15 cellular contexts compared by ENCODE assay signal in genomic region chr1:167105841-167106461, GRCh38. TPM values are rescaled to one million over a fixed set of nuclear protein-coding genes. Genes with fewer than 3 reads are reported as not detected.
DNase-seq lines count a peak whose midpoint lies in the region; ATAC-seq and TF ChIP-seq lines count a peak whose summit lies in the region.
"Had no signal": no experiment of that assay in that cellular context is flagged by ENCODE, and none has a peak within 500 bp of the region (broad histone marks: within the 10 kb centered on the region; RNA-seq: fewer than 3 reads in every experiment).

No MANE protein-coding gene starts in this region.

- H3K4me1 ChIP-seq in right atrium auricular region = peaks cover 0 to 17% of the 10 kb centered on the region in 2 donors
- H3K4me1 ChIP-seq: HAP-1 had no signal

- no peaks in the 10 kb centered on the region for H3K9me3 Mint-ChIP-seq in endothelial cell (ENCODE audit: unreplicated experiment)

- peak overlapping the region; percentile 39 to 70 for H3K27ac ChIP-seq in right atrium auricular region

- H3K27ac Mint-ChIP-seq in endothelial cell (ENCODE audit: unreplicated experiment) = peak overlapping the region; percentile 57

- ATAC-seq in Right ventricle myocardium inferior (no peak), HG03457 (IDR thresholded peaks at IDR 0.05; ENCODE audit: unreplicated experiment) (no peak), GM21423 (IDR thresholded peaks at IDR 0.05; ENCODE audit: unreplicated experiment) (no peak)

- no peaks in the 10 kb centered on the region for H3K27me3 ChIP-seq in right atrium auricular region

- H3K36me3 ChIP-seq in right atrium auricular region = peaks cover 11% of the 10 kb centered on the region
- H3K36me3 ChIP-seq: HAP-1 had no signal

- H3K27me3 Mint-ChIP-seq in endothelial cell (ENCODE audit: unreplicated experiment) = peaks cover 3% of the 10 kb centered on the region

- no peaks in the 10 kb centered on the region for H3K36me3 Mint-ChIP-seq in endothelial cell (ENCODE audit: low read depth, unreplicated experiment)

- TF ChIP-seq CTCF in right atrium auricular region (IDR thresholded peaks at IDR 0.05) = no peak
- TF ChIP-seq CTCF in endothelial cell (IDR thresholded peaks at IDR 0.05; ENCODE audit: unreplicated experiment) = no peak

- H3K9me3 ChIP-seq in right atrium auricular region = no peaks in the 10 kb centered on the region
- H3K9me3 ChIP-seq: HAP-1 had no signal

- peaks cover 40% of the 10 kb centered on the region for H3K4me1 Mint-ChIP-seq in endothelial cell (ENCODE audit: unreplicated experiment)

- no peak overlapping the region for H3K4me3 Mint-ChIP-seq in endothelial cell (ENCODE audit: unreplicated experiment)

- intact Hi-C loops in Right ventricle myocardium inferior (cut with DNase I) = no loop called here

- no peak for DNase-seq in right atrium auricular region (ENCODE audit: low spot score)
- DNase-seq in Right ventricle myocardium inferior (ENCODE audit: missing footprints) = no peak
- peak; percentile 34 for DNase-seq in NCI-H526 treated with DMSO at 0.1 percent for 48 hours (lab: John Stamatoyannopoulos, UW)
- no peak for DNase-seq in endothelial cell (ENCODE audit: low spot score)
- no peak for DNase-seq in 8988T
- no peak for DNase-seq in MV-4-11 (lab: John Stamatoyannopoulos, UW)
- DNase-seq: activated gamma-delta T cell, MM.1S, NCI-H2029 had no signal

- no peak overlapping the region for H3K4me3 ChIP-seq in right atrium auricular region
- H3K4me3 ChIP-seq: HAP-1 had no signal

RNA-seq across cellular contexts. Expression of gene STYXL2, which starts 12.1 kb away (rescaled TPM):
- total RNA-seq in right atrium auricular region (100 to 1,000 TPM in 1 of 2 donors, 10 to 100 TPM in 1; 60.2 to 148 TPM), Right ventricle myocardium inferior (127 TPM), endothelial cell (ENCODE audit: unreplicated experiment) (1.9 TPM)
- total RNA-seq: lung microvascular endothelial cell had no signal

RNA-seq across cellular contexts. Expression of gene GPA33, which starts 15.8 kb away (rescaled TPM):
- total RNA-seq in right atrium auricular region (1 to 10 TPM in 1 of 2 donors, not detected in 1; 1.5 TPM), Right ventricle myocardium inferior (0.62 TPM), endothelial cell (ENCODE audit: unreplicated experiment) (0.10 TPM)
- total RNA-seq: frontal cortex, lung microvascular endothelial cell, urinary bladder had no signal

Comparison
In these comparisons a context has a peak if more than half of its experiments do, and no peak if none do; other contexts are left out.
1. RNA of gene STYXL2, which starts 12.1 kb away (total RNA-seq): 60.2 to 148 TPM in right atrium auricular region and 127 TPM in Right ventricle myocardium inferior (single experiment); 1.9 TPM in endothelial cell (single experiment); every median in the first group is over 10 times any median in the second.